Comparison of ENCODE assay signal across 13 cellular contexts in the genomic region with DNA sequence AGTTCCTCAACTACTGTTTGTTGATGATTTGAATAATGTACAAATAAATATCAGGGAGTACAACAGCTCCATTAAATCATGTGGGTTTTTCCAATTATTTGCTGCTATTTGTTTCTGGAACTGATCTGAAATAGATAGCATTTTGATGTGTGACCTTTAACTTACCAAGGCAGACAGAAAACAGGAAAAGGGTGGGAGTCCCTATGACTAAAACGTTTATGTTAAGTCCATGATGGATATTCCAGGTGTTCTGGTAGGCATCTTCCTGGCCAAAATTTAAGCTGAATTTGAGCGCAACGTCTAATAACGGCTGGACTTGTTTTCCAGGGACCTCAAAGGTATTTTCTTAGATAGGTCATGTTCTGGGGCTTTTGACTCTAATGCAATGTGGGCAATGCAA.
"Had no signal": no experiment of that assay in that cellular context is flagged by ENCODE, and none has a peak within 500 bp of the region (broad histone marks: within the 10 kb centered on the region; RNA-seq: fewer than 3 reads in every experiment).

No MANE protein-coding gene starts in this region.

- H3K4me3 Mint-ChIP-seq: activated B cell treated with CpG ODN at 0.5 μM for 24 hours; neural crest cell; T-helper 1 cell treated with Interleukin-12 subunit alpha and Interleukin-12 subunit beta and Interleukin-4 antibody, amounts not matched to agents 30 μg/mL and 1 μg/mL, for 36 hours had no signal

- H3K27ac Mint-ChIP-seq: T-helper 1 cell treated with Interleukin-12 subunit alpha and Interleukin-12 subunit beta and Interleukin-4 antibody, amounts not matched to agents 30 μg/mL and 1 μg/mL, for 36 hours had no signal

- DNase-seq: activated B cell treated with CpG ODN at 0.5 μM for 24 hours; activated CD4-positive, alpha-beta T cell treated with anti-CD3 and anti-CD28 coated beads, Interleukin-2, amount 50 U/mL, for 1 hour; activated CD8-positive, alpha-beta memory T cell treated with anti-CD3 and anti-CD28 coated beads, Interleukin-2, amount 50 U/mL, for 4 hours; anterior cingulate cortex; ovary; SK-N-SH; stimulated activated CD4-positive, alpha-beta T cell treated with anti-CD3 and anti-CD28 coated beads, Interleukin-2, amount 100 ng/mL, for 48 hours; stomach had no signal

- H3K27me3 Mint-ChIP-seq: activated B cell treated with CpG ODN at 0.5 μM for 24 hours had no signal

- H3K27me3 ChIP-seq: ovary, stomach, vagina had no signal

- H3K9me3 ChIP-seq: ovary, SK-N-SH, stomach, vagina had no signal

- H3K27ac ChIP-seq: ovary, stomach, vagina had no signal

- H3K4me3 ChIP-seq: ovary, stomach, vagina had no signal

- H3K36me3 ChIP-seq: ovary, vagina had no signal

- ATAC-seq: activated naive CD4-positive, alpha-beta T cell treated with anti-CD3 and anti-CD28 coated beads, Interleukin-2, amount 50 U/mL, for 72 hours; esophagus mucosa had no signal

- H3K9me3 Mint-ChIP-seq: activated B cell treated with CpG ODN at 0.5 μM for 24 hours; activated naive CD4-positive, alpha-beta T cell treated with anti-CD3 and anti-CD28 coated beads, Interleukin-2, amount 50 U/mL, for 72 hours; T-helper 1 cell treated with Interleukin-12 subunit alpha and Interleukin-12 subunit beta and Interleukin-4 antibody, amounts not matched to agents 30 μg/mL and 1 μg/mL, for 36 hours had no signal
